Comparison of ENCODE assay signal across 2 cellular contexts in the genomic region with DNA sequence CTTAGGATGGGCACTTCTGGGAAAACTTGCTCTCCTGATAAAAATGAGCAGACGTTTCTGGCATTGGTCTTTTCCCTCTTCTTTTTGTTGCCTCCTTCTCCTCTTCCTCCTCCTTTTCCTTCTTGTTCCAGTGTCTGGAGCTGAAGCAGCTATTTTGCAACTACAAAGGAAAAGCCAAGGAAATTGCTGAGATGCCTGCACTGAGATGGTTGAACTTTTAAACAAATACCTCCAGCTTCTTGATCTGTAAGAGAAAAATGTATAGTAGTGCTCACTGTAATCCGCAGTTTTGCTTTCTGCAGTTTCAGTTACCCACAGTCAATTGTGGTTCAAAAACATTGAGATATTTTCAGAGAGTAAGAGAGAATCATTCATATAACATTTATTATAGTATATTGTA.
TF ChIP-seq lines count a peak whose summit lies in the region.

No MANE protein-coding gene starts in this region.

TF ChIP-seq in SK-N-SH, 30 proteins besides CTCF, POLR2A, EP300 and RAD21 (continued from another document):
- TF ChIP-seq, protein P1, sequence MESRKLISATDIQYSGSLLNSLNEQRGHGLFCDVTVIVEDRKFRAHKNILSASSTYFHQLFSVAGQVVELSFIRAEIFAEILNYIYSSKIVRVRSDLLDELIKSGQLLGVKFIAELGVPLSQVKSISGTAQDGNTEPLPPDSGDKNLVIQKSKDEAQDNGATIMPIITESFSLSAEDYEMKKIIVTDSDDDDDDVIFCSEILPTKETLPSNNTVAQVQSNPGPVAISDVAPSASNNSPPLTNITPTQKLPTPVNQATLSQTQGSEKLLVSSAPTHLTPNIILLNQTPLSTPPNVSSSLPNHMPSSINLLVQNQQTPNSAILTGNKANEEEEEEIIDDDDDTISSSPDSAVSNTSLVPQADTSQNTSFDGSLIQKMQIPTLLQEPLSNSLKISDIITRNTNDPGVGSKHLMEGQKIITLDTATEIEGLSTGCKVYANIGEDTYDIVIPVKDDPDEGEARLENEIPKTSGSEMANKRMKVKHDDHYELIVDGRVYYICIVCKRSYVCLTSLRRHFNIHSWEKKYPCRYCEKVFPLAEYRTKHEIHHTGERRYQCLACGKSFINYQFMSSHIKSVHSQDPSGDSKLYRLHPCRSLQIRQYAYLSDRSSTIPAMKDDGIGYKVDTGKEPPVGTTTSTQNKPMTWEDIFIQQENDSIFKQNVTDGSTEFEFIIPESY (IDR thresholded peaks at IDR 0.05; ENCODE audit: borderline replicate concordance, low read depth), result no peak
- TF ChIP-seq, protein P2, sequence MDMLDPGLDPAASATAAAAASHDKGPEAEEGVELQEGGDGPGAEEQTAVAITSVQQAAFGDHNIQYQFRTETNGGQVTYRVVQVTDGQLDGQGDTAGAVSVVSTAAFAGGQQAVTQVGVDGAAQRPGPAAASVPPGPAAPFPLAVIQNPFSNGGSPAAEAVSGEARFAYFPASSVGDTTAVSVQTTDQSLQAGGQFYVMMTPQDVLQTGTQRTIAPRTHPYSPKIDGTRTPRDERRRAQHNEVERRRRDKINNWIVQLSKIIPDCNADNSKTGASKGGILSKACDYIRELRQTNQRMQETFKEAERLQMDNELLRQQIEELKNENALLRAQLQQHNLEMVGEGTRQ (IDR thresholded peaks at IDR 0.05; ENCODE audit: borderline replicate concordance, low read depth, low read length), result no peak
- TF ChIP-seq RFX5 (IDR thresholded peaks at IDR 0.05; ENCODE audit: low read length) (no peak), FOXJ3 (CRISPR knock-in tag; IDR thresholded peaks at IDR 0.05) (no peak), TCF12 (IDR thresholded peaks at IDR 0.05) (no peak), NFIC (IDR thresholded peaks at IDR 0.05; ENCODE audit: borderline replicate concordance) (no peak), MEF2A (IDR thresholded peaks at IDR 0.05; ENCODE audit: borderline replicate concordance, low read depth) (no peak), NRF1 (IDR thresholded peaks at IDR 0.05; ENCODE audit: low read depth, low read length) (no peak), FOXM1 (IDR thresholded peaks at IDR 0.05; ENCODE audit: low read depth) (no peak), SMC3 (IDR thresholded peaks at IDR 0.05; ENCODE audit: low read depth, low read length) (no peak)
- TF ChIP-seq, protein P3, sequence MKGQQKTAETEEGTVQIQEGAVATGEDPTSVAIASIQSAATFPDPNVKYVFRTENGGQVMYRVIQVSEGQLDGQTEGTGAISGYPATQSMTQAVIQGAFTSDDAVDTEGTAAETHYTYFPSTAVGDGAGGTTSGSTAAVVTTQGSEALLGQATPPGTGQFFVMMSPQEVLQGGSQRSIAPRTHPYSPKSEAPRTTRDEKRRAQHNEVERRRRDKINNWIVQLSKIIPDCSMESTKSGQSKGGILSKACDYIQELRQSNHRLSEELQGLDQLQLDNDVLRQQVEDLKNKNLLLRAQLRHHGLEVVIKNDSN (IDR thresholded peaks at IDR 0.05; ENCODE audit: borderline replicate concordance, low read depth), result no peak
TF ChIP-seq in SK-N-SH: peak in this region for 0.

TF ChIP-seq in SK-N-SH treated with all-trans-retinoic acid at 6 μM for 48 hours, 23 proteins besides CTCF, POLR2A, EP300 and RAD21 (continued from another document):
- TF ChIP-seq, protein P4, sequence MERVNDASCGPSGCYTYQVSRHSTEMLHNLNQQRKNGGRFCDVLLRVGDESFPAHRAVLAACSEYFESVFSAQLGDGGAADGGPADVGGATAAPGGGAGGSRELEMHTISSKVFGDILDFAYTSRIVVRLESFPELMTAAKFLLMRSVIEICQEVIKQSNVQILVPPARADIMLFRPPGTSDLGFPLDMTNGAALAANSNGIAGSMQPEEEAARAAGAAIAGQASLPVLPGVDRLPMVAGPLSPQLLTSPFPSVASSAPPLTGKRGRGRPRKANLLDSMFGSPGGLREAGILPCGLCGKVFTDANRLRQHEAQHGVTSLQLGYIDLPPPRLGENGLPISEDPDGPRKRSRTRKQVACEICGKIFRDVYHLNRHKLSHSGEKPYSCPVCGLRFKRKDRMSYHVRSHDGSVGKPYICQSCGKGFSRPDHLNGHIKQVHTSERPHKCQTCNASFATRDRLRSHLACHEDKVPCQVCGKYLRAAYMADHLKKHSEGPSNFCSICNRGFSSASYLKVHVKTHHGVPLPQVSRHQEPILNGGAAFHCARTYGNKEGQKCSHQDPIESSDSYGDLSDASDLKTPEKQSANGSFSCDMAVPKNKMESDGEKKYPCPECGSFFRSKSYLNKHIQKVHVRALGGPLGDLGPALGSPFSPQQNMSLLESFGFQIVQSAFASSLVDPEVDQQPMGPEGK (CRISPR knock-in tag; IDR thresholded peaks at IDR 0.05; ENCODE audit: borderline replicate concordance), result no peak
- TF ChIP-seq ESRRG (CRISPR knock-in tag; IDR thresholded peaks at IDR 0.05) (no peak), ARNTL (CRISPR knock-in tag; IDR thresholded peaks at IDR 0.05; ENCODE audit: borderline replicate concordance, low read depth) (no peak), GLIS3 (CRISPR knock-in tag; IDR thresholded peaks at IDR 0.05) (no peak), OSR1 (CRISPR knock-in tag; IDR thresholded peaks at IDR 0.05) (no peak)
- TF ChIP-seq, protein P5, sequence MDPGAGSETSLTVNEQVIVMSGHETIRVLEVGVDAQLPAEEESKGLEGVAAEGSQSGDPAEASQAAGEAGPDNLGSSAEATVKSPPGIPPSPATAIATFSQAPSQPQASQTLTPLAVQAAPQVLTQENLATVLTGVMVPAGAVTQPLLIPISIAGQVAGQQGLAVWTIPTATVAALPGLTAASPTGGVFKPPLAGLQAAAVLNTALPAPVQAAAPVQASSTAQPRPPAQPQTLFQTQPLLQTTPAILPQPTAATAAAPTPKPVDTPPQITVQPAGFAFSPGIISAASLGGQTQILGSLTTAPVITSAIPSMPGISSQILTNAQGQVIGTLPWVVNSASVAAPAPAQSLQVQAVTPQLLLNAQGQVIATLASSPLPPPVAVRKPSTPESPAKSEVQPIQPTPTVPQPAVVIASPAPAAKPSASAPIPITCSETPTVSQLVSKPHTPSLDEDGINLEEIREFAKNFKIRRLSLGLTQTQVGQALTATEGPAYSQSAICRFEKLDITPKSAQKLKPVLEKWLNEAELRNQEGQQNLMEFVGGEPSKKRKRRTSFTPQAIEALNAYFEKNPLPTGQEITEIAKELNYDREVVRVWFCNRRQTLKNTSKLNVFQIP (CRISPR knock-in tag; IDR thresholded peaks at IDR 0.05; ENCODE audit: borderline replicate concordance, low read depth), result no peak
- TF ChIP-seq, protein P6, sequence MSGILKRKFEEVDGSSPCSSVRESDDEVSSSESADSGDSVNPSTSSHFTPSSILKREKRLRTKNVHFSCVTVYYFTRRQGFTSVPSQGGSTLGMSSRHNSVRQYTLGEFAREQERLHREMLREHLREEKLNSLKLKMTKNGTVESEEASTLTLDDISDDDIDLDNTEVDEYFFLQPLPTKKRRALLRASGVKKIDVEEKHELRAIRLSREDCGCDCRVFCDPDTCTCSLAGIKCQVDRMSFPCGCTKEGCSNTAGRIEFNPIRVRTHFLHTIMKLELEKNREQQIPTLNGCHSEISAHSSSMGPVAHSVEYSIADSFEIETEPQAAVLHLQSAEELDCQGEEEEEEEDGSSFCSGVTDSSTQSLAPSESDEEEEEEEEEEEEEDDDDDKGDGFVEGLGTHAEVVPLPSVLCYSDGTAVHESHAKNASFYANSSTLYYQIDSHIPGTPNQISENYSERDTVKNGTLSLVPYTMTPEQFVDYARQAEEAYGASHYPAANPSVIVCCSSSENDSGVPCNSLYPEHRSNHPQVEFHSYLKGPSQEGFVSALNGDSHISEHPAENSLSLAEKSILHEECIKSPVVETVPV (CRISPR knock-in tag; IDR thresholded peaks at IDR 0.05), result no peak
